10 cellular contexts compared by ENCODE assay signal in genomic region chr1:234879157-234880080, GRCh38.
A peak's percentile ranks its signal among the peaks of the same experiment; 100 is the strongest.
DNase-seq lines count a peak whose midpoint lies in the region; ATAC-seq and TF ChIP-seq lines count a peak whose summit lies in the region.
"Had no signal": no experiment of that assay in that cellular context is flagged by ENCODE, and none has a peak within 500 bp of the region (broad histone marks: within the 10 kb centered on the region; RNA-seq: fewer than 3 reads in every experiment).

No MANE protein-coding gene starts in this region.

- peaks cover 11% of the 10 kb centered on the region for H3K4me1 ChIP-seq in hepatocyte (ENCODE audit: insufficient read depth)

- WGBS in hepatocyte (ENCODE audit: low lambda C conversion rate, missing lambda C conversion rate) = 90% methylated on average over 9 of the region's 9 CpGs

- H3K9me2 ChIP-seq in hepatocyte (replicated peaks; ENCODE audit: insufficient read depth) = no peaks in the 10 kb centered on the region

- H2AFZ ChIP-seq in hepatocyte = no peak overlapping the region
- H2AFZ ChIP-seq: PC-9 had no signal

- no peaks in the 10 kb centered on the region for H3K79me2 ChIP-seq in hepatocyte

- H4K20me1 ChIP-seq in hepatocyte (ENCODE audit: insufficient read depth, poor library complexity, severe bottlenecking) = no peaks in the 10 kb centered on the region

- DNase-seq in ACHN (peak; percentile 12), GM20000 (ENCODE audit: low spot score) (peak; percentile 36), RPMI8226 (peak; percentile 55), hepatocyte (ENCODE audit: low spot score) (no peak), ecto neural progenitor cell (ENCODE audit: low spot score) (no peak)
- no peak for DNase-seq in activated T-cell treated with anti-CD3 and anti-CD28 coated beads, Interleukin-2, amount 50 U/mL, for 1 hour
- DNase-seq: NCI-H1105, PC-9 had no signal

- in situ Hi-C loops in ACHN (cut with HindIII; ENCODE audit: low pct_ligation_motif_present, low pct_unique_long_range_greater_than_20kb, low sequenced_read_pairs) = no loop called here

- H3K4me3 ChIP-seq in hepatocyte = no peak overlapping the region
- H3K4me3 ChIP-seq: PC-9 had no signal

- H3K27me3 ChIP-seq in hepatocyte = no peaks in the 10 kb centered on the region

- H3K4me2 ChIP-seq in hepatocyte = no peak overlapping the region
- H3K4me2 ChIP-seq: PC-9 had no signal

- H3K9me3 ChIP-seq in hepatocyte (ENCODE audit: low read depth) = no peaks in the 10 kb centered on the region

- TF ChIP-seq CTCF in GM20000 (IDR thresholded peaks at IDR 0.05; ENCODE audit: extremely low read depth, missing control alignments) = no peak
- no peak for TF ChIP-seq CTCF in hepatocyte (IDR thresholded peaks at IDR 0.05; ENCODE audit: poor library complexity)

- H3K36me3 ChIP-seq in hepatocyte (replicated peaks; ENCODE audit: insufficient read depth, low read depth) = no peaks in the 10 kb centered on the region

- peak overlapping the region; percentile 59 for H3K27ac ChIP-seq in hepatocyte
- H3K27ac ChIP-seq: PC-9 had no signal

- ATAC-seq in GM21737 (IDR thresholded peaks at IDR 0.05; ENCODE audit: unreplicated experiment) (no peak), GM18867 (IDR thresholded peaks at IDR 0.05; ENCODE audit: unreplicated experiment) (no peak)

Comparison
In these comparisons a context has a peak if more than half of its experiments do, and no peak if none do; other contexts are left out.
1. DNase-seq: peak in ACHN (single experiment), GM20000 (single experiment) and RPMI8226 (single experiment); none in hepatocyte (single experiment), ecto neural progenitor cell (single experiment) and activated T-cell treated with anti-CD3 and anti-CD28 coated beads, Interleukin-2, amount 50 U/mL, for 1 hour (single experiment).